Comparison of ENCODE assay signal across 8 cellular contexts in the genomic region with DNA sequence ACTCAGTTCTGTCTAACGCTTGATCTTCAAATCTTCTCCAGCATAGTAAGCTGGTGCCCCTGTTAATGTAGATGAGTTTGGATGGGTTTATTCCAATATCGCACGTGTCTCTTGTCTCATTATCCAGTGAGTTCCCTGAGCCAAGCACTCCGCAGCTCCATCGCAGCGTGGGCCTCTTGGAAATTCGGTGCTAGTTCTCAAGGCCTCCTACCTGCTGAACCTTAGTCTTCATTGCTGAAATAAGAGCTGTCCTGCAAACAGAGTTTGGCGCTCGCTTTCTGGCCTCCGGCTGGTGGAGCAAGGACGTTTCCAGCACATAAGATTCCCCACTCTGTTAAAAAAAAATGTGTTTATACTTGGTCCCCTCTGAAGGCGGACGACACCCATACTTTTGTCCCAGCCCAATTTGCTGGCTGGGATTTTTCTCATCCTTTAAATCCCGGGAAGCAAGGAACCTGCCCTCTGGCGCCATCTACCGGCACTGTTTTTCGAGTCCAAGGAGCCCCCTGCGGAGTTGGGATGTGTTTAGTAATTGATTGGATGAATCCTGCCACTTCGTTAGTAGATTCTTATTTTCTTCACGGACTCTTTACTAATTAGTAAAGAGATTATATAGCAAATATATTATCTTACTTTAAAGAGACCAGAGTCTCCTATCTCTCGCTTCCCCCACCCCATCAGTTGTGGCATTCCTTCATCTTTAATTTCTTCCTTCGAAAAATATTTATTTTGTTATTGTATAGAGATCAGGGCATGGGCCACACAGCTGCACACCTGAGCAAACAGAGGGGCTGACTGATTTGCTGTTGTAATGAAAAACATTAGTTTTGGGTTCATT. TPM values are rescaled to one million over a fixed set of nuclear protein-coding genes. Genes with fewer than 3 reads are reported as not detected.
A peak's percentile ranks its signal among the peaks of the same experiment; 100 is the strongest.
DNase-seq lines count a peak whose midpoint lies in the region; ATAC-seq, FAIRE-seq and TF ChIP-seq lines count a peak whose summit lies in the region.

No MANE protein-coding gene starts in this region.

- TF ChIP-seq EP300 in A549 (IDR thresholded peaks at IDR 0.05): no peak

- no peak overlapping the region for H3K4me3 Mint-ChIP-seq in activated naive CD4-positive, alpha-beta T cell treated with anti-CD3 and anti-CD28 coated beads for 36 hours
- H3K4me3 Mint-ChIP-seq in glutamatergic neuron (ENCODE audit: unreplicated experiment): no peak overlapping the region

- no peak for FAIRE-seq in A549 (lab: Jason Lieb, UNC)

- H3K27me3 Mint-ChIP-seq in activated naive CD4-positive, alpha-beta T cell treated with anti-CD3 and anti-CD28 coated beads for 36 hours (ENCODE audit: low read depth): no peaks in the 10 kb centered on the region
- no peaks in the 10 kb centered on the region for H3K27me3 Mint-ChIP-seq in glutamatergic neuron (ENCODE audit: unreplicated experiment)

- H3K4me1 ChIP-seq in A549: peaks cover 7% of the 10 kb centered on the region

- H3K4me2 ChIP-seq in A549: no peak overlapping the region

- H3K9me3 Mint-ChIP-seq in activated naive CD4-positive, alpha-beta T cell treated with anti-CD3 and anti-CD28 coated beads for 36 hours: peaks cover 1% of the 10 kb centered on the region
- H3K9me3 Mint-ChIP-seq in glutamatergic neuron (ENCODE audit: unreplicated experiment): peaks cover 2% of the 10 kb centered on the region

- H3K27ac Mint-ChIP-seq in activated naive CD4-positive, alpha-beta T cell treated with anti-CD3 and anti-CD28 coated beads for 36 hours: no peak overlapping the region
- H3K27ac Mint-ChIP-seq in glutamatergic neuron (ENCODE audit: unreplicated experiment): no peak overlapping the region

- TF ChIP-seq POLR2A in A549 (IDR thresholded peaks at IDR 0.05; ENCODE audit: low read length): no peak

- CTCF ChIA-PET in A549 (lab: Yijun Ruan, JAX): interaction anchor here (0.7 to 2.8 kb wide), 8 partner anchors 9 to 990 kb away, joined by 3 to 8 read pairs (median 4); no protein-coding TSS in a partner anchor
- CTCF ChIA-PET in activated naive CD4-positive, alpha-beta T cell treated with anti-CD3 and anti-CD28 coated beads for 36 hours (lab: Charles Lee): interaction anchor here (0.7 to 1.6 kb wide), 13 partner anchors 9 to 293 kb away, joined by 3 to 7 read pairs (median 3); no protein-coding TSS in a partner anchor

- peak; percentile 65 to 74 for TF ChIP-seq RAD21 in A549 (conservative IDR thresholded peaks at IDR 0.05 in 1 of 2, IDR thresholded peaks at IDR 0.05 in 1 of 2)

- DNase-seq in A549 (ENCODE audit: low read depth in 1 of 2, low spot score in 1 of 2): peak; percentile 45 to 49
- peak; percentile 70 for DNase-seq in NCI-H748 (lab: John Stamatoyannopoulos, UW; ENCODE audit: unreplicated experiment)
- peak; percentile 71 for DNase-seq in activated naive CD4-positive, alpha-beta T cell treated with anti-CD3 and anti-CD28 coated beads for 36 hours
- peak; percentile 92 for DNase-seq in glutamatergic neuron
- DNase-seq in posterior cingulate gyrus: peak; percentile 23 to 95 (median 82)
- DNase-seq in effector CD4-positive, alpha-beta T cell: no peak

- intact Hi-C loops in activated naive CD4-positive, alpha-beta T cell treated with anti-CD3 and anti-CD28 coated beads for 36 hours (cut with micrococcal nuclease): loop anchor here (1.0 kb wide), 1 partner anchor 29 kb away; no protein-coding TSS in a partner anchor
- intact Hi-C loops in posterior cingulate gyrus (cut with DNase I): no loop called here

- peak; percentile 59 to 80; a peak in 4 of 6 replicates for ATAC-seq in A549
- no peak for ATAC-seq in GM21528 (IDR thresholded peaks at IDR 0.05; ENCODE audit: low FRiP score, unreplicated experiment)

- TF ChIP-seq CTCF in A549 (IDR thresholded peaks at IDR 0.05): peak; percentile 72
- peak; percentile 66 for TF ChIP-seq CTCF in GM12872 (IDR thresholded peaks at IDR 0.05; ENCODE audit: insufficient read depth, low read depth, low read length)
- peak; percentile 87 for TF ChIP-seq CTCF in glutamatergic neuron (IDR thresholded peaks at IDR 0.05; ENCODE audit: partially characterized antibody, unreplicated experiment)

- no peaks in the 10 kb centered on the region for H3K36me3 Mint-ChIP-seq in activated naive CD4-positive, alpha-beta T cell treated with anti-CD3 and anti-CD28 coated beads for 36 hours (ENCODE audit: low read depth)
- H3K36me3 Mint-ChIP-seq in glutamatergic neuron (ENCODE audit: unreplicated experiment): no peaks in the 10 kb centered on the region

- 41% methylated on average over 18 of the region's 22 CpGs for WGBS in A549 (ENCODE audit: missing lambda C conversion rate)

- H3K9me3 ChIP-seq in A549: no peaks in the 10 kb centered on the region

- POLR2A ChIA-PET in A549 (lab: Yijun Ruan, JAX): no interaction called here

- H3K4me1 Mint-ChIP-seq in activated naive CD4-positive, alpha-beta T cell treated with anti-CD3 and anti-CD28 coated beads for 36 hours (ENCODE audit: low read depth): peaks cover 12% of the 10 kb centered on the region
- no peaks in the 10 kb centered on the region for H3K4me1 Mint-ChIP-seq in glutamatergic neuron (ENCODE audit: low read depth, unreplicated experiment)

- no peak overlapping the region for H3K27ac ChIP-seq in A549

- no peak overlapping the region for H3K4me3 ChIP-seq in A549

TF ChIP-seq in A549, 52 proteins besides CTCF, POLR2A, EP300 and RAD21:
- TF ChIP-seq CBX2 (IDR thresholded peaks at IDR 0.05; ENCODE audit: borderline replicate concordance, low read depth): no peak
- TF ChIP-seq SMC3 (IDR thresholded peaks at IDR 0.05): peak; percentile 67
- TF ChIP-seq FOSB (CRISPR knock-in tag; IDR thresholded peaks at IDR 0.05): no peak
- no peak for TF ChIP-seq TP53 (CRISPR knock-in tag; IDR thresholded peaks at IDR 0.05)
- TF ChIP-seq, protein P1, sequence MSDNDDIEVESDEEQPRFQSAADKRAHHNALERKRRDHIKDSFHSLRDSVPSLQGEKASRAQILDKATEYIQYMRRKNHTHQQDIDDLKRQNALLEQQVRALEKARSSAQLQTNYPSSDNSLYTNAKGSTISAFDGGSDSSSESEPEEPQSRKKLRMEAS (IDR thresholded peaks at IDR 0.05): no peak
- no peak for TF ChIP-seq NPAS2 (CRISPR knock-in tag; IDR thresholded peaks at IDR 0.05; ENCODE audit: borderline replicate concordance)

RNA-seq across cellular contexts. Expression of gene JUN, which starts 14.7 kb away (rescaled TPM):
- polyA plus RNA-seq in A549 (2011; rRNA removed): 32.6 and 59.8 TPM in 2 replicates
- 60.3 and 71.5 TPM in 2 replicates for polyA plus RNA-seq in A549 (2012; cell fraction: cytosol; rRNA removed)
- 96.1 and 156 TPM in 2 replicates for polyA plus RNA-seq in A549 (2012; cell fraction: nucleus; rRNA removed)
- 23.3 to 27.4 TPM (median 23.3 TPM) in 3 replicates for polyA plus RNA-seq in A549 (2017; fragmentation: RNase III; extraction: RNeasy Plus Mini Kit Qiagen cat#74134 plus additional on column Dnase treatment)
- polyA minus RNA-seq in A549 (2011; rRNA and poly(A)+ RNA removed): 47.1 and 53.4 TPM in 2 replicates
- total RNA-seq in activated naive CD4-positive, alpha-beta T cell treated with anti-CD3 and anti-CD28 coated beads for 36 hours: 10 to 100 TPM; 24.2 to 25.9 TPM
- total RNA-seq in glutamatergic neuron (ENCODE audit: unreplicated experiment): 83.1 TPM
